Comparison of ENCODE assay signal across 18 cellular contexts in genomic region chr3:52527732-52528595, GRCh38. TPM values are rescaled to one million over a fixed set of nuclear protein-coding genes. Genes with fewer than 3 reads are reported as not detected.
DNase-seq lines count a peak whose midpoint lies in the region; ATAC-seq, FAIRE-seq and TF ChIP-seq lines count a peak whose summit lies in the region.
"Had no signal": no experiment of that assay in that cellular context is flagged by ENCODE, and none has a peak within 500 bp of the region (broad histone marks: within the 10 kb centered on the region; RNA-seq: fewer than 3 reads in every experiment).

No MANE protein-coding gene starts in this region.

- H3K27me3 Mint-ChIP-seq in osteocyte (ENCODE audit: unreplicated experiment), result no peaks in the 10 kb centered on the region
- H3K27me3 Mint-ChIP-seq: CD4-positive, alpha-beta T cell; stimulated activated naive CD8-positive, alpha-beta T cell treated with anti-CD3 and anti-CD28 coated beads, Interleukin-15, amount 100 ng/mL, for 72 hours had no signal

- no peaks in the 10 kb centered on the region for H4K20me1 ChIP-seq in endothelial cell of umbilical vein (replicated peaks; ENCODE audit: control insufficient read depth, extremely low read depth, insufficient read depth, low read length)

- H3K9me3 ChIP-seq in endothelial cell of umbilical vein (replicated peaks; ENCODE audit: control insufficient read depth, insufficient read depth, low read length), result no peaks in the 10 kb centered on the region
- H3K9me3 ChIP-seq in uterus, result no peaks in the 10 kb centered on the region

- peaks cover 13% of the 10 kb centered on the region for H3K4me1 Mint-ChIP-seq in osteocyte (ENCODE audit: unreplicated experiment)

- TF ChIP-seq CTCF in endothelial cell of umbilical vein (IDR thresholded peaks at IDR 0.05; ENCODE audit: extremely low read depth in 1 of 2, insufficient read depth in 1 of 2, low read depth in 1 of 2, low read length in 2 of 2) (no peak), uterus (IDR thresholded peaks at IDR 0.05) (no peak), osteocyte (IDR thresholded peaks at IDR 0.05) (no peak)

- H3K9me3 Mint-ChIP-seq in osteocyte (ENCODE audit: unreplicated experiment), result no peaks in the 10 kb centered on the region
- H3K9me3 Mint-ChIP-seq: CD4-positive, alpha-beta T cell; stimulated activated naive CD8-positive, alpha-beta T cell treated with anti-CD3 and anti-CD28 coated beads, Interleukin-15, amount 100 ng/mL, for 72 hours had no signal

- no peak for ATAC-seq in Right ventricle myocardium inferior
- ATAC-seq in left cardiac atrium, result no peak
- ATAC-seq: foreskin keratinocyte; HCT116; stimulated activated naive CD8-positive, alpha-beta T cell treated with anti-CD3 and anti-CD28 coated beads, Interleukin-15, amount 100 ng/mL, for 72 hours had no signal

- H3K4me2 ChIP-seq in endothelial cell of umbilical vein (ENCODE audit: insufficient read depth, low read length), result no peak overlapping the region

- peak; percentile 18 for FAIRE-seq in endothelial cell of umbilical vein (lab: Jason Lieb, UNC)
- FAIRE-seq: astrocyte, GM19239 had no signal

- dilution Hi-C loops in endothelial cell of umbilical vein (cut with MboI; ENCODE audit: extremely low pct_ligation_motif_present, low sequenced_read_pairs), result no loop called here

- H3K4me1 ChIP-seq in endothelial cell of umbilical vein (ENCODE audit: control insufficient read depth, extremely low read depth, insufficient read depth, low read length) (peaks cover 36% of the 10 kb centered on the region), uterus (no peaks in the 10 kb centered on the region)

- H2AFZ ChIP-seq in endothelial cell of umbilical vein (ENCODE audit: low read depth, low read length), result no peak overlapping the region

- H3K27ac Mint-ChIP-seq in osteocyte (ENCODE audit: unreplicated experiment), result no peak overlapping the region
- H3K27ac Mint-ChIP-seq: CD4-positive, alpha-beta T cell; stimulated activated naive CD8-positive, alpha-beta T cell treated with anti-CD3 and anti-CD28 coated beads, Interleukin-15, amount 100 ng/mL, for 72 hours had no signal

- H3K36me3 ChIP-seq in endothelial cell of umbilical vein (ENCODE audit: control insufficient read depth in 2 of 2, extremely low read depth in 1 of 2, insufficient read depth in 2 of 2, low read length in 2 of 2) (peaks cover 12 to 44% of the 10 kb centered on the region in 2 experiments), uterus (no peaks in the 10 kb centered on the region)

- CTCF ChIA-PET in endothelial cell of umbilical vein (lab: Charles Lee), result interaction anchor here (1.5 kb wide), 1 partner anchor 57 kb away, joined by 5 read pairs; no protein-coding TSS in a partner anchor

- H3K27ac ChIP-seq in endothelial cell of umbilical vein (ENCODE audit: insufficient read depth, low read depth, low read length) (no peak overlapping the region), uterus (peak overlapping the region in 1 of 2 donors; percentile 15)
- H3K27ac ChIP-seq: foreskin keratinocyte had no signal

- H3K27me3 ChIP-seq in endothelial cell of umbilical vein (ENCODE audit: control insufficient read depth in 2 of 2, insufficient read depth in 2 of 2, low read length in 2 of 2), result no peaks in the 10 kb centered on the region
- H3K27me3 ChIP-seq in uterus, result no peaks in the 10 kb centered on the region
- H3K27me3 ChIP-seq: foreskin keratinocyte had no signal

- H3K9ac ChIP-seq in endothelial cell of umbilical vein (replicated peaks; ENCODE audit: extremely low read depth, insufficient read depth, low read length), result no peak overlapping the region

- peaks cover 22% of the 10 kb centered on the region for H3K36me3 Mint-ChIP-seq in osteocyte (ENCODE audit: unreplicated experiment)

- TF ChIP-seq POLR2A in endothelial cell of umbilical vein (IDR thresholded peaks at IDR 0.05; ENCODE audit: low read depth, low read length) (peak; percentile 29), uterus (IDR thresholded peaks at IDR 0.05) (no peak)

- H3K9me1 ChIP-seq in endothelial cell of umbilical vein (replicated peaks; ENCODE audit: control insufficient read depth, extremely low read depth, insufficient read depth, low read length), result no peaks in the 10 kb centered on the region

- H3K4me3 Mint-ChIP-seq in osteocyte (ENCODE audit: unreplicated experiment), result no peak overlapping the region
- H3K4me3 Mint-ChIP-seq: CD4-positive, alpha-beta T cell; stimulated activated naive CD8-positive, alpha-beta T cell treated with anti-CD3 and anti-CD28 coated beads, Interleukin-15, amount 100 ng/mL, for 72 hours had no signal

- BruUV-seq in endothelial cell of umbilical vein (replicated peaks; lab: Mats Ljungman, UMichigan), result TSS peak; percentile 2

- H3K79me2 ChIP-seq in endothelial cell of umbilical vein (ENCODE audit: control insufficient read depth, insufficient read depth, low read length), result peaks cover 36% of the 10 kb centered on the region

- intact Hi-C loops in Right ventricle myocardium inferior (cut with DNase I) (loop anchor here (5.0 kb wide), 1 partner anchor 36 kb away; no protein-coding TSS in a partner anchor), left cardiac atrium (cut with DNase I) (no loop called here), endothelial cell of umbilical vein (cut with micrococcal nuclease) (no loop called here), uterus (cut with DNase I; ENCODE audit: low total_unique reads) (no loop called here)

- POLR2A ChIA-PET in endothelial cell of umbilical vein (lab: Charles Lee), result no interaction called here

- DNase-seq in Right ventricle myocardium inferior (ENCODE audit: missing footprints) (peak; percentile 68), left cardiac atrium (no peak), endothelial cell of umbilical vein (ENCODE audit: low read depth, low spot score) (no peak), myocyte (ENCODE audit: low read depth) (peak; percentile 23), uterus (peak; percentile 15), DMS53 (lab: John Stamatoyannopoulos, UW) (no peak), osteocyte (ENCODE audit: extremely low spot score, unreplicated experiment) (no peak), iPS-NIHi7 (ENCODE audit: extremely low spot score) (no peak)
- DNase-seq: CD4-positive, alpha-beta T cell; DND-41; foreskin keratinocyte; NCI-H2029; NCI-H510A; SHP77; stimulated activated naive CD8-positive, alpha-beta T cell treated with anti-CD3 and anti-CD28 coated beads, Interleukin-15, amount 100 ng/mL, for 72 hours had no signal

- H3K4me3 ChIP-seq in endothelial cell of umbilical vein (replicated peaks in 1 of 3; ENCODE audit: insufficient read depth in 1 of 3, low read depth in 1 of 3, low read length in 3 of 3) (no peak overlapping the region), uterus (no peak overlapping the region)

TF ChIP-seq in endothelial cell of umbilical vein, 7 proteins besides CTCF, POLR2A, EP300 and RAD21:
- TF ChIP-seq MAX (IDR thresholded peaks at IDR 0.05; ENCODE audit: insufficient read depth, insufficient read length), result no peak
- TF ChIP-seq GATA2 (IDR thresholded peaks at IDR 0.05; ENCODE audit: insufficient read depth, insufficient read length, low read depth, low read length), result no peak

RNA-seq across cellular contexts. Expression of gene NT5DC2, which starts 5.7 kb away (rescaled TPM):
- 105 TPM for total RNA-seq in Right ventricle myocardium inferior
- total RNA-seq in left cardiac atrium, result 100 to 1,000 TPM; 114 to 141 TPM
- total RNA-seq in endothelial cell of umbilical vein, result 298 and 327 TPM in 2 replicates
- 402 and 516 TPM in 2 replicates for polyA plus RNA-seq in endothelial cell of umbilical vein
- polyA plus RNA-seq in endothelial cell of umbilical vein (2011; cell fraction: cytosol; rRNA removed), result 255 and 292 TPM in 2 replicates
- polyA plus RNA-seq in endothelial cell of umbilical vein (2011; cell fraction: nucleus; rRNA removed), result 357 and 428 TPM in 2 replicates
- 145 and 210 TPM in 2 replicates for polyA plus RNA-seq in endothelial cell of umbilical vein (2012)
- 347 and 373 TPM in 2 replicates for polyA minus RNA-seq in endothelial cell of umbilical vein
- polyA minus RNA-seq in endothelial cell of umbilical vein (2011; cell fraction: cytosol; rRNA and poly(A)+ RNA removed), result 52.0 TPM
- polyA minus RNA-seq in endothelial cell of umbilical vein (2011; cell fraction: nucleus; rRNA and poly(A)+ RNA removed), result 114 and 115 TPM in 2 replicates
- total RNA-seq in myocyte, result 45.0 and 50.3 TPM in 2 replicates
- polyA plus RNA-seq in myocyte (2012), result 117 TPM
- total RNA-seq in uterus, result 10 to 100 TPM in 3 of 4 donors, 1 to 10 TPM in 1; 9.2 to 67.6 (median 29.3) TPM
- total RNA-seq in osteocyte, result 178 and 188 TPM in 2 replicates

RNA-seq across cellular contexts. Expression of gene UQCC5, which starts 8.4 kb away (rescaled TPM):
- total RNA-seq in Right ventricle myocardium inferior, result 71.1 TPM
- 10 to 100 TPM; 52.9 to 70.4 TPM for total RNA-seq in left cardiac atrium
- total RNA-seq in endothelial cell of umbilical vein, result 22.6 and 34.6 TPM in 2 replicates
- polyA plus RNA-seq in endothelial cell of umbilical vein, result 9.9 and 28.2 TPM in 2 replicates
- polyA plus RNA-seq in endothelial cell of umbilical vein (2011; cell fraction: cytosol; rRNA removed), result 28.9 and 42.1 TPM in 2 replicates
- 2.6 and 33.3 TPM in 2 replicates for polyA plus RNA-seq in endothelial cell of umbilical vein (2011; cell fraction: nucleus; rRNA removed)
- 45.1 and 51.6 TPM in 2 replicates for polyA plus RNA-seq in endothelial cell of umbilical vein (2012)
- 7.4 and 8.1 TPM in 2 replicates for polyA minus RNA-seq in endothelial cell of umbilical vein
- polyA minus RNA-seq in endothelial cell of umbilical vein (2011; cell fraction: cytosol; rRNA and poly(A)+ RNA removed), result 15.5 TPM
- polyA minus RNA-seq in endothelial cell of umbilical vein (2011; cell fraction: nucleus; rRNA and poly(A)+ RNA removed), result 5.8 and 6.4 TPM in 2 replicates
- total RNA-seq in myocyte, result 1.6 and 22.1 TPM in 2 replicates
- 106 TPM for polyA plus RNA-seq in myocyte (2012)
- total RNA-seq in uterus, result 100 to 1,000 TPM in 1 of 4 donors, 10 to 100 TPM in 2, 1 to 10 TPM in 1; 4.1 to 435 (median 51.9) TPM
- 18.4 and 18.6 TPM in 2 replicates for total RNA-seq in osteocyte

RNA-seq across cellular contexts. Expression of gene STAB1, which starts 32.8 kb away (rescaled TPM):
- 88.1 TPM for total RNA-seq in Right ventricle myocardium inferior
- total RNA-seq in left cardiac atrium, result 100 to 1,000 TPM; 169 to 195 TPM
- total RNA-seq in endothelial cell of umbilical vein, result 340 and 369 TPM in 2 replicates
- 369 and 413 TPM in 2 replicates for polyA plus RNA-seq in endothelial cell of umbilical vein
- polyA plus RNA-seq in endothelial cell of umbilical vein (2011; cell fraction: cytosol; rRNA removed), result 195 and 214 TPM in 2 replicates
- 2,566 and 2,674 TPM in 2 replicates for polyA plus RNA-seq in endothelial cell of umbilical vein (2011; cell fraction: nucleus; rRNA removed)
- polyA plus RNA-seq in endothelial cell of umbilical vein (2012), result 262 and 312 TPM in 2 replicates
- polyA minus RNA-seq in endothelial cell of umbilical vein, result 291 and 381 TPM in 2 replicates
- polyA minus RNA-seq in endothelial cell of umbilical vein (2011; cell fraction: cytosol; rRNA and poly(A)+ RNA removed), result not detected
- polyA minus RNA-seq in endothelial cell of umbilical vein (2011; cell fraction: nucleus; rRNA and poly(A)+ RNA removed), result 622 and 778 TPM in 2 replicates
- 0.16 and 0.59 TPM in 2 replicates for total RNA-seq in myocyte
- polyA plus RNA-seq in myocyte (2012), result 0.15 TPM
- total RNA-seq in uterus, result 100 to 1,000 TPM in 1 of 4 donors, 10 to 100 TPM in 3; 55.3 to 216 (median 78.2) TPM
- not detected in 2 replicates for total RNA-seq in osteocyte
- total RNA-seq: foreskin keratinocyte had no signal

Comparison
In these comparisons a context has a peak if more than half of its experiments do, and no peak if none do; other contexts are left out.
1. DNase-seq: peak in Right ventricle myocardium inferior (single experiment), myocyte (single experiment) and uterus (2 of 2); none in left cardiac atrium (single experiment), endothelial cell of umbilical vein (single experiment), DMS53 (single experiment), osteocyte (single experiment) and iPS-NIHi7 (single experiment).
2. RNA of gene STAB1, which starts 32.8 kb away (total RNA-seq): 340 to 369 TPM in endothelial cell of umbilical vein, 169 to 195 TPM in left cardiac atrium, 55.3 to 216 TPM in uterus and 88.1 TPM in Right ventricle myocardium inferior (single experiment); 0.16 to 0.59 TPM in myocyte and not detected in osteocyte; every median in the first group is over 10 times any median in the second.